In genomic region chr14:61504841-61505340, GRCh38 we compare ENCODE assay signal across 19 cellular contexts.
A peak's percentile ranks its signal among the peaks of the same experiment; 100 is the strongest.
DNase-seq lines count a peak whose midpoint lies in the region; ATAC-seq, FAIRE-seq and TF ChIP-seq lines count a peak whose summit lies in the region.
"Had no signal": no experiment of that assay in that cellular context is flagged by ENCODE, and none has a peak within 500 bp of the region (broad histone marks: within the 10 kb centered on the region; RNA-seq: fewer than 3 reads in every experiment).

No MANE protein-coding gene starts in this region.

- peaks cover 71 to 99% (median 87%) of the 10 kb centered on the region in 4 donors for H3K4me1 Mint-ChIP-seq in CD4-positive, alpha-beta memory T cell
- peaks cover 97% of the 10 kb centered on the region for H3K4me1 Mint-ChIP-seq in activated CD8-positive, alpha-beta T cell treated with anti-CD3 and anti-CD28 coated beads for 36 hours (ENCODE audit: low read depth)
- H3K4me1 Mint-ChIP-seq in nephron progenitor cell, result peaks cover 23% of the 10 kb centered on the region

- H3K4me2 ChIP-seq in mesendoderm (ENCODE audit: low read length), result no peak overlapping the region

- H4K5ac ChIP-seq in mesendoderm (ENCODE audit: low read length), result no peak overlapping the region

- no peak for TF ChIP-seq CTCF in activated CD8-positive, alpha-beta T cell treated with anti-CD3 and anti-CD28 coated beads for 36 hours (IDR thresholded peaks at IDR 0.05)
- no peak for TF ChIP-seq CTCF in nephron progenitor cell (IDR thresholded peaks at IDR 0.05)
- no peak for TF ChIP-seq CTCF in D721Med (IDR thresholded peaks at IDR 0.05; ENCODE audit: insufficient read depth, missing control alignments)

- peak overlapping the region; percentile 57 for H2BK15ac ChIP-seq in mesendoderm (replicated peaks; ENCODE audit: low read depth)

- H3K4me3 ChIP-seq in CD4-positive, alpha-beta memory T cell (ENCODE audit: low read length in 2 of 2), result no peak overlapping the region
- H3K4me3 ChIP-seq in mesendoderm (ENCODE audit: low read length), result no peak overlapping the region
- H3K4me3 ChIP-seq: K562, skin epidermis, tibial nerve had no signal

- no peak overlapping the region for H3K27ac ChIP-seq in CD4-positive, alpha-beta memory T cell (ENCODE audit: low read depth, low read length)
- H3K27ac ChIP-seq in mesendoderm (ENCODE audit: low read depth, low read length), result no peak overlapping the region

- no peaks in the 10 kb centered on the region for H3K27me3 ChIP-seq in CD4-positive, alpha-beta memory T cell (ENCODE audit: insufficient read depth, low read length)
- H3K27me3 ChIP-seq in mesendoderm (ENCODE audit: insufficient read depth, low read length, poor library complexity), result no peaks in the 10 kb centered on the region
- H3K27me3 ChIP-seq: tibial nerve had no signal

- H2BK120ac ChIP-seq in mesendoderm (ENCODE audit: low read depth, low read length), result no peak overlapping the region

- H3K27ac Mint-ChIP-seq in CD4-positive, alpha-beta memory T cell, result peak overlapping the region in 6 of 7 donors; percentile 82 to 96 (median 93)
- peak overlapping the region; percentile 100 for H3K27ac Mint-ChIP-seq in activated CD8-positive, alpha-beta T cell treated with anti-CD3 and anti-CD28 coated beads for 36 hours
- H3K27ac Mint-ChIP-seq in nephron progenitor cell, result no peak overlapping the region
- H3K27ac Mint-ChIP-seq: HFFc6 had no signal

- no peak for TF ChIP-seq POLR2A in H54 (IDR thresholded peaks at IDR 0.05; ENCODE audit: low read depth, low read length)

- H3K23ac ChIP-seq in mesendoderm (ENCODE audit: low read length), result no peak overlapping the region

- CTCF ChIA-PET in CD4-positive, alpha-beta memory T cell (lab: Charles Lee; ENCODE audit: partially characterized antibody), result interaction anchor here (0.6 to 7.5 kb wide), 4 partner anchors 29 to 226 kb away, joined by 3 to 66 read pairs (median 3); no protein-coding TSS in a partner anchor
- CTCF ChIA-PET in activated CD8-positive, alpha-beta T cell treated with anti-CD3 and anti-CD28 coated beads for 36 hours (lab: Charles Lee), result interaction anchor here (2.0 to 8.8 kb wide), 3 partner anchors 28 to 43 kb away, joined by 11 to 94 read pairs (median 11); no protein-coding TSS in a partner anchor

- no peak overlapping the region for H2AK5ac ChIP-seq in mesendoderm (ENCODE audit: low read length)

- no peaks in the 10 kb centered on the region for H3K79me2 ChIP-seq in mesendoderm (ENCODE audit: control insufficient read depth, insufficient read depth, low read length)

- POLR2A ChIA-PET in CD4-positive, alpha-beta memory T cell (lab: Charles Lee; ENCODE audit: partially characterized antibody), result interaction anchor here (1.0 to 6.1 kb wide), 3 partner anchors 11 to 27 kb away, joined by 3 to 81 read pairs (median 3); no protein-coding TSS in a partner anchor
- POLR2A ChIA-PET in activated CD8-positive, alpha-beta T cell treated with anti-CD3 and anti-CD28 coated beads for 36 hours (lab: Charles Lee), result interaction anchor here (0.8 to 8.6 kb wide), 6 partner anchors 19 to 190 kb away, joined by 3 to 100 read pairs (median 4); partner anchors contain the start of gene HIF1A

- peaks cover 27% of the 10 kb centered on the region for H3K36me3 ChIP-seq in CD4-positive, alpha-beta memory T cell (ENCODE audit: insufficient read depth, low read length)
- H3K36me3 ChIP-seq in mesendoderm (ENCODE audit: control insufficient read depth, insufficient read depth, low read length), result no peaks in the 10 kb centered on the region
- H3K36me3 ChIP-seq: tibial nerve had no signal

- H2BK5ac ChIP-seq in mesendoderm (ENCODE audit: low read length), result no peak overlapping the region

- intact Hi-C loops in CD4-positive, alpha-beta memory T cell (cut with micrococcal nuclease), result loop anchor here (5.0 kb wide), 1 partner anchor 38 kb away; no protein-coding TSS in a partner anchor
- intact Hi-C loops in activated CD8-positive, alpha-beta T cell treated with anti-CD3 and anti-CD28 coated beads for 36 hours (cut with micrococcal nuclease), result loop anchor here (10.0 kb wide), 1 partner anchor 90 kb away; no protein-coding TSS in a partner anchor

- no peak overlapping the region for H3K9ac ChIP-seq in mesendoderm (ENCODE audit: low read length)

- no peak overlapping the region for H3K18ac ChIP-seq in mesendoderm (ENCODE audit: low read length)

- no peak overlapping the region for H4K8ac ChIP-seq in mesendoderm (ENCODE audit: low read depth, low read length)

- peaks cover 29 to 58% of the 10 kb centered on the region in 2 donors for H3K36me3 Mint-ChIP-seq in CD4-positive, alpha-beta memory T cell
- H3K36me3 Mint-ChIP-seq in activated CD8-positive, alpha-beta T cell treated with anti-CD3 and anti-CD28 coated beads for 36 hours (ENCODE audit: low read depth), result peaks cover 81% of the 10 kb centered on the region
- no peaks in the 10 kb centered on the region for H3K36me3 Mint-ChIP-seq in nephron progenitor cell (ENCODE audit: low read depth)

- H3K27me3 Mint-ChIP-seq in CD4-positive, alpha-beta memory T cell, result no peaks in the 10 kb centered on the region
- no peaks in the 10 kb centered on the region for H3K27me3 Mint-ChIP-seq in activated CD8-positive, alpha-beta T cell treated with anti-CD3 and anti-CD28 coated beads for 36 hours
- H3K27me3 Mint-ChIP-seq in nephron progenitor cell (ENCODE audit: low read depth, poor library complexity), result peaks cover 13% of the 10 kb centered on the region

- H3K4me3 Mint-ChIP-seq in CD4-positive, alpha-beta memory T cell, result peak overlapping the region in 7 of 8 donors; percentile 35 to 79 (median 63)
- H3K4me3 Mint-ChIP-seq in activated CD8-positive, alpha-beta T cell treated with anti-CD3 and anti-CD28 coated beads for 36 hours, result peak overlapping the region; percentile 48
- no peak overlapping the region for H3K4me3 Mint-ChIP-seq in nephron progenitor cell
- H3K4me3 Mint-ChIP-seq: HFFc6 had no signal

- H3K9me3 Mint-ChIP-seq in CD4-positive, alpha-beta memory T cell, result no peaks in the 10 kb centered on the region
- peaks cover 5% of the 10 kb centered on the region for H3K9me3 Mint-ChIP-seq in activated CD8-positive, alpha-beta T cell treated with anti-CD3 and anti-CD28 coated beads for 36 hours
- no peaks in the 10 kb centered on the region for H3K9me3 Mint-ChIP-seq in nephron progenitor cell
- H3K9me3 Mint-ChIP-seq: HFFc6 had no signal

- FAIRE-seq in H54 (lab: Jason Lieb, UNC) (peak; percentile 36), D721Med (lab: Jason Lieb, UNC) (no peak)
- FAIRE-seq: frontal cortex, K562 had no signal

- no peak overlapping the region for H3K56ac ChIP-seq in mesendoderm (ENCODE audit: low read length)

- peak overlapping the region; percentile 16 for H3K4ac ChIP-seq in mesendoderm (ENCODE audit: low read depth, low read length)

- H3K4me1 ChIP-seq in CD4-positive, alpha-beta memory T cell (ENCODE audit: insufficient read depth, low read length), result peaks cover 99% of the 10 kb centered on the region
- H3K4me1 ChIP-seq in mesendoderm (ENCODE audit: control insufficient read depth, low read depth, low read length), result peaks cover 4% of the 10 kb centered on the region

- no peaks in the 10 kb centered on the region for H3K9me3 ChIP-seq in CD4-positive, alpha-beta memory T cell (ENCODE audit: control insufficient read depth in 1 of 2, low read length in 2 of 2)
- H3K9me3 ChIP-seq: tibial nerve had no signal

- WGBS in mesendoderm (ENCODE audit: extremely low coverage, insufficient coverage, low lambda C conversion rate), result no CpG with 5 or more reads among the region's 3 CpGs

- ATAC-seq in activated CD8-positive, alpha-beta T cell treated with anti-CD3 and anti-CD28 coated beads for 36 hours, result peak; percentile 10
- ATAC-seq: K562 had no signal

- DNase-seq in CD4-positive, alpha-beta memory T cell, result peak in 1 of 5 donors; percentile 21
- DNase-seq in H54 (ENCODE audit: insufficient read length, low spot score) (no peak), mesendoderm (no peak), NCI-H2227 (lab: John Stamatoyannopoulos, UW; ENCODE audit: unreplicated experiment) (no peak), nephron progenitor cell (no peak), D721Med (ENCODE audit: insufficient read length, low spot score) (no peak), NCI-H2196 treated with DMSO at 0.1 percent for 48 hours (lab: John Stamatoyannopoulos, UW; ENCODE audit: unreplicated experiment) (no peak)
- no peak for DNase-seq in activated CD8-positive, alpha-beta T cell treated with anti-CD3 and anti-CD28 coated beads for 36 hours
- DNase-seq: activated CD4-positive, CD25-positive, alpha-beta regulatory T cell treated with anti-CD3 and anti-CD28 coated beads, Interleukin-2, amount 50 U/mL, for 72 hours; AML-193; cortex of kidney; HFFc6; NCI-H1105 treated with DMSO at 0.1 percent for 48 hours; NK-92 treated with Interleukin-12 subunit alpha and Interleukin-12 subunit beta, amount 100 ng/mL, for 24 hours; stimulated activated CD4-positive, alpha-beta T cell treated with anti-CD3 and anti-CD28 coated beads, Interleukin-4, amount 100 ng/mL, for 4 hours had no signal

- H3K79me1 ChIP-seq in mesendoderm (ENCODE audit: low read length), result no peaks in the 10 kb centered on the region
